Comparison of ENCODE assay signal across 9 cellular contexts in the genomic region with DNA sequence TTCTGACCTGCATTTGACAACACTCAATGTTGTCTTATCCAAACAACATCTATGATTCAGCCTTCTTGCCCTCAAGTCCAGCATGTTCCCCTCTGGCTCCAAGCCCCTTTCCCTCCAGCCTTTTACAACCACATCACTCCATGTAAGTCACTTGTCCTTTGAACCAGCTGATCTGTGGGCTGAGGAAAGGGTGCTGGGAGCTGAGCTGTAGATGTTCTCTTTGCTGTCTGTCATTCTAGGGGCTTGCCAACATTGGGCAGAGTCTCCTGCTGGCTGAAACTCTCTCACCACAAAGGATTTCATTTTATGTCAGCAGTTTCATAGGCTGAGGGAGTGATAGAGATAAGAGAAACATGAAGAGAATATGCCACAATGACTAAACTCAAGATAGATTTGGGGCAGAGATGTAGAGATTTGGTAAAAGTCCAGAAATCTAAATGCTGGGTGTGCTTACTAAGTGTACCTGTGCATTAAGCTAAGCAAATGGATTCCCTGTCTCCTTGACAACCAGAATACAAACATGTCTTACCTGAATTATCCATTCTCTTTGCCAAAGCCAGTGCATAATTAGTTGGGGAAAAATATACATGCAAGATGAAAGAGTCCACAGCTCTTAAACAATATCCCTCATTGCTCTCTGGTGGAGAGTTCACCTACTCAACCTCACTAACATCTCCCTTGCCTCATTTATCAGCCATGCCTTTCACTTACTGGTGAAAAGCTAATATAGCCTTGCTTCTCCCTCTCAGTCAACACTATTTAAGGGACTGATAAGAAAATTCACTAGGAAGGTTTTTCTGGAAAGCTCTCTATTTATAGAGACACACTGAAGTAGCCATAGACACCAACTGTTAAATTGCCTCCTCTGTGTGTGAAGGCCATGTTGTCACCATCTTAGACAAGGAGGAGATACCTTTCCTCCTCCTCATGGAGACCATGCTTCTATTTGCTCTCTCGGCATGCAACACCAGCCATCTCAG.
DNase-seq lines count a peak whose midpoint lies in the region; ATAC-seq and TF ChIP-seq lines count a peak whose summit lies in the region.
"Had no signal": no experiment of that assay in that cellular context is flagged by ENCODE, and none has a peak within 500 bp of the region (broad histone marks: within the 10 kb centered on the region; RNA-seq: fewer than 3 reads in every experiment).

No MANE protein-coding gene starts in this region.

- peak; percentile 69 for ATAC-seq in Right ventricle myocardium superior (ENCODE audit: poor library complexity)
- peak; percentile 76 for ATAC-seq in HG03342 (IDR thresholded peaks at IDR 0.05; ENCODE audit: unreplicated experiment)
- ATAC-seq in activated naive CD8-positive, alpha-beta T cell treated with anti-CD3 and anti-CD28 coated beads, Interleukin-2, amount 10 ng/mL, durations not matched to agents 7 days and 5 days (ENCODE audit: low read depth) = peak; percentile 81
- peak; percentile 34 for ATAC-seq in upper lobe of right lung
- no peak for ATAC-seq in naive thymus-derived CD8-positive, alpha-beta T cell

- H3K4me3 Mint-ChIP-seq in activated naive CD8-positive, alpha-beta T cell treated with anti-CD3 and anti-CD28 coated beads, Interleukin-2, amount 10 ng/mL, durations not matched to agents 7 days and 5 days = no peak overlapping the region
- no peak overlapping the region for H3K4me3 Mint-ChIP-seq in naive thymus-derived CD8-positive, alpha-beta T cell

- H3K27me3 Mint-ChIP-seq in activated naive CD8-positive, alpha-beta T cell treated with anti-CD3 and anti-CD28 coated beads, Interleukin-2, amount 10 ng/mL, durations not matched to agents 7 days and 5 days = peaks cover 10% of the 10 kb centered on the region
- H3K27me3 Mint-ChIP-seq in naive thymus-derived CD8-positive, alpha-beta T cell = no peaks in the 10 kb centered on the region

- H3K27me3 ChIP-seq in right atrium auricular region (no peaks in the 10 kb centered on the region), upper lobe of right lung (no peaks in the 10 kb centered on the region), transverse colon (no peaks in the 10 kb centered on the region)

- TF ChIP-seq EP300 in transverse colon (IDR thresholded peaks at IDR 0.05; ENCODE audit: low read depth) = no peak

- H3K27ac ChIP-seq in right atrium auricular region (no peak overlapping the region), upper lobe of right lung (peak overlapping the region; percentile 47), transverse colon (no peak overlapping the region)

- H3K36me3 ChIP-seq in right atrium auricular region (no peaks in the 10 kb centered on the region), upper lobe of right lung (no peaks in the 10 kb centered on the region), transverse colon (no peaks in the 10 kb centered on the region)

- H3K4me3 ChIP-seq in right atrium auricular region (no peak overlapping the region), upper lobe of right lung (no peak overlapping the region), transverse colon (no peak overlapping the region)
- H3K4me3 ChIP-seq: lung had no signal

- H3K4me1 Mint-ChIP-seq in activated naive CD8-positive, alpha-beta T cell treated with anti-CD3 and anti-CD28 coated beads, Interleukin-2, amount 10 ng/mL, durations not matched to agents 7 days and 5 days = peaks cover 35% of the 10 kb centered on the region
- H3K4me1 Mint-ChIP-seq in naive thymus-derived CD8-positive, alpha-beta T cell = peaks cover 12 to 28% (median 21%) of the 10 kb centered on the region in 4 donors

- 100% methylated on average over 1 of the region's 1 CpG; no CpG with 5 or more reads in 1 of the 2 donors for WGBS in transverse colon (ENCODE audit: low coverage in 1 of 2), 2 donors

- no peaks in the 10 kb centered on the region for H3K9me3 ChIP-seq in right atrium auricular region
- H3K9me3 ChIP-seq in upper lobe of right lung = no peaks in the 10 kb centered on the region
- H3K9me3 ChIP-seq in transverse colon = no peaks in the 10 kb centered on the region

- intact Hi-C loops in Right ventricle myocardium superior (cut with DNase I) (no loop called here), upper lobe of right lung (cut with DNase I) (no loop called here), transverse colon (cut with DNase I; ENCODE audit: low total_unique reads) (no loop called here)

- DNase-seq in Right ventricle myocardium superior = no peak
- no peak for DNase-seq in right atrium auricular region (ENCODE audit: low spot score)
- no peak for DNase-seq in activated naive CD8-positive, alpha-beta T cell treated with anti-CD3 and anti-CD28 coated beads, Interleukin-2, amount 10 ng/mL, durations not matched to agents 7 days and 5 days
- DNase-seq in upper lobe of right lung = no peak
- DNase-seq in transverse colon = no peak
- DNase-seq in naive thymus-derived CD8-positive, alpha-beta T cell = no peak
- DNase-seq in H4 (ENCODE audit: low spot score) = no peak

- in situ Hi-C loops in transverse colon (cut with MboI; ENCODE audit: low pct_ligation_motif_present in 1 of 4, low pct_unique_long_range_greater_than_20kb in 1 of 4, low sequenced_read_pairs in 3 of 4) = loop anchor here in 3 of 4 donors (25.0 kb wide), 2 partner anchors 239 to 286 kb away; no protein-coding TSS in a partner anchor

- peaks cover 1% of the 10 kb centered on the region for H3K9me3 Mint-ChIP-seq in activated naive CD8-positive, alpha-beta T cell treated with anti-CD3 and anti-CD28 coated beads, Interleukin-2, amount 10 ng/mL, durations not matched to agents 7 days and 5 days
- no peaks in the 10 kb centered on the region for H3K9me3 Mint-ChIP-seq in naive thymus-derived CD8-positive, alpha-beta T cell

- TF ChIP-seq CTCF in right atrium auricular region (IDR thresholded peaks at IDR 0.05) (no peak), upper lobe of right lung (IDR thresholded peaks at IDR 0.05) (no peak), transverse colon (IDR thresholded peaks at IDR 0.05) (no peak)

- no peak overlapping the region for H3K27ac Mint-ChIP-seq in activated naive CD8-positive, alpha-beta T cell treated with anti-CD3 and anti-CD28 coated beads, Interleukin-2, amount 10 ng/mL, durations not matched to agents 7 days and 5 days
- H3K27ac Mint-ChIP-seq in naive thymus-derived CD8-positive, alpha-beta T cell = peak overlapping the region in 3 of 10 donors; percentile 3 to 64 (median 10)

- peaks cover 1% of the 10 kb centered on the region for H3K36me3 Mint-ChIP-seq in activated naive CD8-positive, alpha-beta T cell treated with anti-CD3 and anti-CD28 coated beads, Interleukin-2, amount 10 ng/mL, durations not matched to agents 7 days and 5 days
- no peaks in the 10 kb centered on the region for H3K36me3 Mint-ChIP-seq in naive thymus-derived CD8-positive, alpha-beta T cell

- H3K4me1 ChIP-seq in right atrium auricular region = peaks cover 0 to 21% of the 10 kb centered on the region in 2 donors
- H3K4me1 ChIP-seq in upper lobe of right lung = peaks cover 10% of the 10 kb centered on the region
- H3K4me1 ChIP-seq in transverse colon = no peaks in the 10 kb centered on the region

- no peak for TF ChIP-seq POLR2A in transverse colon (IDR thresholded peaks at IDR 0.05)

- POLR2A ChIA-PET in activated naive CD8-positive, alpha-beta T cell treated with anti-CD3 and anti-CD28 coated beads, Interleukin-2, amount 10 ng/mL, durations not matched to agents 7 days and 5 days (lab: Charles Lee) = no interaction called here
- POLR2A ChIA-PET in naive thymus-derived CD8-positive, alpha-beta T cell (lab: Charles Lee) = no interaction called here

Comparison
In these comparisons a context has a peak if more than half of its experiments do, and no peak if none do; other contexts are left out.
1. ATAC-seq: peak in Right ventricle myocardium superior (single experiment), HG03342 (single experiment), activated naive CD8-positive, alpha-beta T cell treated with anti-CD3 and anti-CD28 coated beads, Interleukin-2, amount 10 ng/mL, durations not matched to agents 7 days and 5 days (single experiment) and upper lobe of right lung (single experiment); none in naive thymus-derived CD8-positive, alpha-beta T cell (0 of 2).